Comparison of ENCODE assay signal across 8 cellular contexts in genomic region chr2:127217470-127218325, GRCh38. TPM values are rescaled to one million over a fixed set of nuclear protein-coding genes. Genes with fewer than 3 reads are reported as not detected.
DNase-seq lines count a peak whose midpoint lies in the region; ATAC-seq, FAIRE-seq and TF ChIP-seq lines count a peak whose summit lies in the region.

No MANE protein-coding gene starts in this region.

- H3K9ac ChIP-seq in neural progenitor cell = no peak overlapping the region
- H3K9ac ChIP-seq in colonic mucosa (ENCODE audit: low read depth in 2 of 2, low read length in 2 of 2) = no peak overlapping the region

- H3K36me3 ChIP-seq in neural progenitor cell = no peaks in the 10 kb centered on the region
- no peaks in the 10 kb centered on the region for H3K36me3 ChIP-seq in colonic mucosa

- H3K4me3 Mint-ChIP-seq in neural progenitor cell = peak overlapping the region; percentile 89

- H3K27ac Mint-ChIP-seq in neural progenitor cell = no peak overlapping the region

- peaks cover 9% of the 10 kb centered on the region for H3K9me3 Mint-ChIP-seq in neural progenitor cell

- H3K79me2 ChIP-seq in neural progenitor cell (ENCODE audit: low read depth) = peaks cover 56% of the 10 kb centered on the region

- DNase-seq in EH (ENCODE audit: low read depth) (peak; percentile 80), M059J (ENCODE audit: low read depth) (peak; percentile 94), dermis blood vessel endothelial cell (peak; percentile 20), neural progenitor cell (ENCODE audit: low spot score) (no peak), GM19239 (ENCODE audit: insufficient read length, low spot score) (no peak), AG08396 (ENCODE audit: low spot score) (no peak), colonic mucosa (no peak)

- intact Hi-C loops in colonic mucosa (cut with DNase I) = no loop called here

- no peaks in the 10 kb centered on the region for H3K36me3 Mint-ChIP-seq in neural progenitor cell

- H3K27ac ChIP-seq in neural progenitor cell (no peak overlapping the region), colonic mucosa (no peak overlapping the region)

- no peak for ATAC-seq in HG02588 (IDR thresholded peaks at IDR 0.05; ENCODE audit: unreplicated experiment)

- TF ChIP-seq CTCF in neural progenitor cell (IDR thresholded peaks at IDR 0.05) = no peak
- no peak for TF ChIP-seq CTCF in colonic mucosa (IDR thresholded peaks at IDR 0.05)

- H3F3A ChIP-seq in neural progenitor cell (ENCODE audit: low read depth) = peaks cover 15% of the 10 kb centered on the region

- H2AFZ ChIP-seq in neural progenitor cell (replicated peaks) = no peak overlapping the region

- FAIRE-seq in GM19239 (lab: Jason Lieb, UNC) = no peak

- H3K4me1 ChIP-seq in neural progenitor cell = peaks cover 8% of the 10 kb centered on the region
- H3K4me1 ChIP-seq in colonic mucosa = no peaks in the 10 kb centered on the region

- H3K27me3 Mint-ChIP-seq in neural progenitor cell (ENCODE audit: insufficient read depth, low read depth) = peaks cover 9% of the 10 kb centered on the region

- H3K4me1 Mint-ChIP-seq in neural progenitor cell = peaks cover 16% of the 10 kb centered on the region

- peak overlapping the region; percentile 88 for H3K4me2 ChIP-seq in neural progenitor cell

- H3K27me3 ChIP-seq in neural progenitor cell (peaks cover 14% of the 10 kb centered on the region), colonic mucosa (peaks cover 40% of the 10 kb centered on the region)

- H3K4me3 ChIP-seq in neural progenitor cell (peak overlapping the region; percentile 100), colonic mucosa (no peak overlapping the region)

- no peaks in the 10 kb centered on the region for H3K9me3 ChIP-seq in neural progenitor cell (ENCODE audit: low read depth)
- no peaks in the 10 kb centered on the region for H3K9me3 ChIP-seq in colonic mucosa

- no peaks in the 10 kb centered on the region for H4K20me1 ChIP-seq in neural progenitor cell (ENCODE audit: low read depth)

RNA-seq across cellular contexts. Expression of gene CYP27C1, which starts 2.4 kb away (rescaled TPM):
- 0.96 and 1.7 TPM in 2 replicates for total RNA-seq in M059J (2014; rRNA removed; shearing (Covaris generic))
- total RNA-seq in dermis blood vessel endothelial cell = not detected in 2 replicates
- total RNA-seq in neural progenitor cell (ENCODE audit: low replicate concordance) = 3.0 and 3.8 TPM in 2 replicates
- total RNA-seq in colonic mucosa = under 1 TPM in 1 of 2 donors, not detected in 1; 0.19 TPM

Comparison
In these comparisons a context has a peak if more than half of its experiments do, and no peak if none do; other contexts are left out.
1. DNase-seq: peak in EH (single experiment), M059J (single experiment) and dermis blood vessel endothelial cell (single experiment); none in neural progenitor cell (single experiment), GM19239 (single experiment), AG08396 (single experiment) and colonic mucosa (single experiment).